ENCODE assay signal across 23 cellular contexts in the genomic region with DNA sequence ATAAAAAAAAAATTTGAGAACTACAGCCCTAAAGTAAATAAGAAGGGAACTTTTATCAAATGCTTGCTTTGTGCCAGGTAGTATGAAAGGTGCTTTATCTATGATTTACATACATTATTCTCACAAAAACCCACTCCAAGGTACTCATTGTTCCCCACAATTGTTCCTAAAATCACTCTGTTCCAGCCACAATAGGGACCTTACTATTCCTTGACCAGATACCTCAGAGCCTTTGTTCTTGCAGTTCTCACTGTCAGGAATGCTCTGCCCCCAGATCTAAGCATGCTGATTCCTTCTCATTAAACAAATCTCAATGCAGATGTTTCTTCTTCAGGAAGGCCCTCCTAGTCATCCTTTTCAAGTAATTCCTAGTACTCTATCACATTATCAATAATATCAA.
"Had no signal": no experiment of that assay in that cellular context is flagged by ENCODE, and none has a peak within 500 bp of the region (broad histone marks: within the 10 kb centered on the region; RNA-seq: fewer than 3 reads in every experiment).

No MANE protein-coding gene starts in this region.

- H3K4me1 ChIP-seq: testis had no signal

- H3K36me3 ChIP-seq: ovary had no signal

- ATAC-seq: activated CD8-positive, alpha-beta memory T cell treated with anti-CD3 and anti-CD28 coated beads, Interleukin-2, amount 10 ng/mL, durations not matched to agents 7 days and 5 days; body of pancreas; left lobe of liver had no signal

- H3K4me1 Mint-ChIP-seq: nephron had no signal

- H3K9me3 Mint-ChIP-seq: activated naive CD8-positive, alpha-beta T cell treated with anti-CD3 and anti-CD28 coated beads for 36 hours; nephron had no signal

- H3K4me3 ChIP-seq: body of pancreas, coronary artery, ovary, sigmoid colon, spleen, stomach, testis, upper lobe of left lung had no signal

- DNase-seq: activated CD4-positive, alpha-beta memory T cell treated with anti-CD3 and anti-CD28 coated beads for 36 hours; activated CD4-positive, alpha-beta T cell treated with anti-CD3 and anti-CD28 coated beads for 1 hour; activated CD8-positive, alpha-beta memory T cell treated with anti-CD3 and anti-CD28 coated beads, Interleukin-2, amount 10 ng/mL, durations not matched to agents 7 days and 5 days; activated effector memory CD4-positive, alpha-beta T cell treated with Interleukin-2 at 50 U/mL for 16 hours; activated naive CD8-positive, alpha-beta T cell treated with anti-CD3 and anti-CD28 coated beads for 36 hours; activated T-cell treated with anti-CD3 and anti-CD28 coated beads, Interleukin-2, amount 50 U/mL, for 1 hour; amygdala; body of pancreas; caudate nucleus; foreskin fibroblast; glutamatergic neuron; hypothalamus; mammary epithelial cell; ovary; sigmoid colon; spleen; stomach; T-helper 1 cell; testis; upper lobe of left lung had no signal

- H3K27ac Mint-ChIP-seq: activated CD4-positive, alpha-beta memory T cell treated with anti-CD3 and anti-CD28 coated beads for 36 hours; activated CD8-positive, alpha-beta memory T cell treated with anti-CD3 and anti-CD28 coated beads, Interleukin-2, amount 10 ng/mL, durations not matched to agents 7 days and 5 days; activated naive CD8-positive, alpha-beta T cell treated with anti-CD3 and anti-CD28 coated beads for 36 hours had no signal

- H3K4me3 Mint-ChIP-seq: activated CD4-positive, alpha-beta memory T cell treated with anti-CD3 and anti-CD28 coated beads for 36 hours; activated CD8-positive, alpha-beta memory T cell treated with anti-CD3 and anti-CD28 coated beads, Interleukin-2, amount 10 ng/mL, durations not matched to agents 7 days and 5 days; activated naive CD8-positive, alpha-beta T cell treated with anti-CD3 and anti-CD28 coated beads for 36 hours; nephron had no signal

- H3K27me3 ChIP-seq: body of pancreas, ovary, sigmoid colon, spleen, stomach, testis, upper lobe of left lung had no signal

- H3K27ac ChIP-seq: body of pancreas, coronary artery, ovary, stomach, upper lobe of left lung had no signal

- H3K9me3 ChIP-seq: body of pancreas, ovary, sigmoid colon, spleen, stomach, testis, upper lobe of left lung had no signal

- H3K27me3 Mint-ChIP-seq: activated CD4-positive, alpha-beta memory T cell treated with anti-CD3 and anti-CD28 coated beads for 36 hours; activated CD8-positive, alpha-beta memory T cell treated with anti-CD3 and anti-CD28 coated beads, Interleukin-2, amount 10 ng/mL, durations not matched to agents 7 days and 5 days; activated naive CD8-positive, alpha-beta T cell treated with anti-CD3 and anti-CD28 coated beads for 36 hours had no signal
